ENCODE assay signal across 23 cellular contexts in the genomic region with DNA sequence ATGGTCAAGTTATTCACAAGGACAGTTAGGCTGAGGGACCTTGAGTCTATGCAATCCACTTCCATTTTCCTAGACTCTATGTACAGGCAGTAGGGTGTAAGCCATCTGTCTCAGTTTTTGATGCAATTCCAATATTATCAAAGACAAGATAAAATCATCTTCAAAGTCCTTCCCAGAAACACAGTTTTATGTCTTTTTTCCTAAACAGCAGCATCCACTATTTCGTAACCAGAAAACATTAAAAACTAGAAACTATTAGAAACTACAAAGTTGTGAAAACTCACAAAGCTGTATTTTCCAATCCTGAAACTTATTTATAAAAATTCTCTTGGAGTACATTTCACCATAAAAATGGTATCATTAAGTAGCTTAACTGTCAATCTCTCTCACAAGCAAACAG.
"Had no signal": no experiment of that assay in that cellular context is flagged by ENCODE, and none has a peak within 500 bp of the region (broad histone marks: within the 10 kb centered on the region; RNA-seq: fewer than 3 reads in every experiment).

No MANE protein-coding gene starts in this region.

- H3K4me3 ChIP-seq: SJSA1, SK-N-MC had no signal

- H3K9me3 ChIP-seq: SJSA1 had no signal

- H3K27me3 ChIP-seq: SJSA1 had no signal

- H3K27ac ChIP-seq: HL-60, SJSA1, SK-N-MC had no signal

- H3K4me1 ChIP-seq: SJSA1 had no signal

- DNase-seq: Karpas-422, KG1, MM.1S, NCI-H1092, NCI-H1105 treated with DMSO at 0.1 percent for 48 hours, NCI-H1417 treated with DMSO at 0.1 percent for 48 hours, NCI-H146, NCI-H1694 treated with DMSO at 0.1 percent for 48 hours, NCI-H1930, NCI-H2081, NCI-H2107, NCI-H226, NCI-H446, NCI-H510A, NCI-H524 treated with DMSO at 0.1 percent for 48 hours, NCI-H69, NCI-H774, Right ventricle myocardium superior, RPMI8226, SIG-M5 had no signal
